Comparison of ENCODE assay signal across 8 cellular contexts in the genomic region with DNA sequence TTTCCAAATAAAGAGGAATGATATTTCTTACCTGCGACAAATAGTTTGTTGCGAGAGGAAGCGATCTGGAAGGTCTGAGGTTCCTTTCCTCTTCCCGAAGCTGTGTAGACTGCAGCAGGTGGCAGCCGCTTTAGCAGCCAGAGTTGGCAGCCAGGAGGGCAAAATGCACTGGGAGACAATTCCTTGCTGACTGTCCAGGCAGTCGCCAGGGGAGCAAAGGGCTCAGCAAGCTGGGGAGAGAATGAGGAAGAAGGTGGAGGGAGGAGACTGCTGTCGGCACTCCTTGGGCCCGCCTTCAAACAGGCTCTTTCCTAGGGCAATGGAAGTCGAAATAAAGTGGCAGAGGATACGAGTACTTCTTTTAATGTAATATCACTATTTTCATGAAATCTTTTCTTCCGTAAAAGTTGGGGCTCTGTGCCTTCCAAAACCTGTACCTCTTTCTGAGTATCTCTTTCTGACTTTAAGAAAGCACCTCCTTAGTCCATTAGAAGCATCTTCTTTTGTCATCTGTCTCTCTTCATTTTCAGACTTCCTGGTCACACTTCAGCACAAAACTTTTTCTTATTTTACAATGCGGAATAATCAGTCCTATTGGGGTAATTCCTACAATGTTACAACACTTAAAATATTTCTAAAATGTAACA. TPM values are rescaled to one million over a fixed set of nuclear protein-coding genes. Genes with fewer than 3 reads are reported as not detected.
DNase-seq lines count a peak whose midpoint lies in the region; ATAC-seq, FAIRE-seq and TF ChIP-seq lines count a peak whose summit lies in the region.

Gene IL18 (minus strand): TSS at position 220 of the 647 bp plus-strand sequence. CDS start 9,041 bp downstream, outside the sequence.

- no peak; the same call in 2 of the 3 replicates for ATAC-seq in SK-N-SH treated with all-trans-retinoic acid at 6 μM for 48 hours
- peak; percentile 76 for ATAC-seq in body of pancreas
- no peak for ATAC-seq in HepG2

- intact Hi-C loops in body of pancreas (cut with DNase I) = no loop called here
- intact Hi-C loops in HepG2 (cut with micrococcal nuclease; ENCODE audit: unreplicated experiment) = no loop called here
- intact Hi-C loops in CD4-positive, alpha-beta memory T cell (cut with micrococcal nuclease) = no loop called here

- H3K79me2 ChIP-seq in SK-N-SH (ENCODE audit: insufficient read depth) (no peaks in the 10 kb centered on the region), HepG2 (ENCODE audit: insufficient read depth, low read length) (no peaks in the 10 kb centered on the region)

- CTCF ChIA-PET in SK-N-SH (lab: Yijun Ruan, JAX) = no interaction called here
- CTCF ChIA-PET in HepG2 (lab: Yijun Ruan, JAX; ENCODE audit: low intra/inter-chr PET ratio, low total read pairs) = no interaction called here
- CTCF ChIA-PET in CD4-positive, alpha-beta memory T cell (lab: Charles Lee; ENCODE audit: partially characterized antibody) = no interaction called here

- H3K4me1 ChIP-seq in SK-N-SH (ENCODE audit: control insufficient read depth in 1 of 2, insufficient read depth in 2 of 2, low read depth in 1 of 2, low read length in 1 of 2) (no peaks in the 10 kb centered on the region), body of pancreas (no peaks in the 10 kb centered on the region), HepG2 (ENCODE audit: insufficient read depth, low read length) (peaks cover 50% of the 10 kb centered on the region), tibial nerve (peaks cover 0 to 39% (median 2%) of the 10 kb centered on the region in 4 donors)
- no peaks in the 10 kb centered on the region for H3K4me1 ChIP-seq in CD4-positive, alpha-beta memory T cell (ENCODE audit: insufficient read depth, low read length)

- H3K9me3 ChIP-seq in SK-N-SH (no peaks in the 10 kb centered on the region), body of pancreas (no peaks in the 10 kb centered on the region), HepG2 (ENCODE audit: low read length) (no peaks in the 10 kb centered on the region), tibial nerve (no peaks in the 10 kb centered on the region)
- H3K9me3 ChIP-seq in CD4-positive, alpha-beta memory T cell (ENCODE audit: control insufficient read depth in 1 of 2, low read length in 2 of 2) = no peaks in the 10 kb centered on the region

- H3K27ac Mint-ChIP-seq in CD4-positive, alpha-beta memory T cell = no peak within 1 kb of the TSS

- TF ChIP-seq EP300 in SK-N-SH (IDR thresholded peaks at IDR 0.05; ENCODE audit: borderline replicate concordance in 1 of 2, low read depth in 1 of 2, low read length in 1 of 2) (no peak), HepG2 (IDR thresholded peaks at IDR 0.05; ENCODE audit: low read depth in 2 of 2, low read length in 2 of 2) (no peak), HepG2 (CRISPR knock-in tag; IDR thresholded peaks at IDR 0.05; ENCODE audit: borderline replicate concordance) (no peak), tibial nerve (IDR thresholded peaks at IDR 0.05) (peak in 1 of 2 donors; percentile 63)

- H4K20me1 ChIP-seq in SK-N-SH (ENCODE audit: insufficient read depth) = no peaks in the 10 kb centered on the region
- H4K20me1 ChIP-seq in HepG2 (ENCODE audit: insufficient read depth, low read length) = no peaks in the 10 kb centered on the region

- peaks cover 0 to 1% (median 0%) of the 10 kb centered on the region in 4 donors for H3K4me1 Mint-ChIP-seq in CD4-positive, alpha-beta memory T cell

- WGBS in SK-N-SH (ENCODE audit: low lambda C conversion rate) = 78% methylated on average over 11 of the region's 12 CpGs
- WGBS in body of pancreas, 2 donors = 32 to 64% methylated on average over 12 of the region's 12 CpGs
- 60% methylated on average over 12 of the region's 12 CpGs for WGBS in HepG2 (ENCODE audit: low lambda C conversion rate)
- WGBS in tibial nerve, 2 donors = 53 to 61% methylated on average over 12 of the region's 12 CpGs

- H3K4me2 ChIP-seq in SK-N-SH = no peak within 1 kb of the TSS
- peak within 1 kb of the TSS; percentile 43 for H3K4me2 ChIP-seq in HepG2 (ENCODE audit: low read depth, low read length)

- no peak within 1 kb of the TSS for H3K9ac ChIP-seq in SK-N-SH
- no peak within 1 kb of the TSS for H3K9ac ChIP-seq in HepG2 (ENCODE audit: insufficient read depth, low read depth, low read length)

- no peak for FAIRE-seq in HepG2 (lab: Jason Lieb, UNC)

- peaks cover 3% of the 10 kb centered on the region for H3F3A ChIP-seq in SK-N-SH (replicated peaks; ENCODE audit: insufficient read depth)

- H3K36me3 ChIP-seq in SK-N-SH (replicated peaks in 1 of 2; ENCODE audit: control insufficient read depth in 1 of 2, insufficient read depth in 2 of 2, low read length in 1 of 2) = no peaks in the 10 kb centered on the region
- H3K36me3 ChIP-seq in body of pancreas (replicated peaks in 1 of 2; ENCODE audit: insufficient read depth in 1 of 2, low read depth in 2 of 2) = no peaks in the 10 kb centered on the region
- no peaks in the 10 kb centered on the region for H3K36me3 ChIP-seq in HepG2 (replicated peaks in 1 of 2; ENCODE audit: control insufficient read depth in 1 of 2, insufficient read depth in 2 of 2, low read length in 2 of 2)
- no peaks in the 10 kb centered on the region for H3K36me3 ChIP-seq in tibial nerve
- H3K36me3 ChIP-seq in CD4-positive, alpha-beta memory T cell (ENCODE audit: insufficient read depth, low read length) = no peaks in the 10 kb centered on the region

- peaks cover 0 to 10% of the 10 kb centered on the region in 2 donors for H3K27me3 Mint-ChIP-seq in CD4-positive, alpha-beta memory T cell

- H3K27ac ChIP-seq in SK-N-SH (ENCODE audit: low read depth in 2 of 2, low read length in 1 of 2) (no peak within 1 kb of the TSS), body of pancreas (peak within 1 kb of the TSS in 3 of 4 donors; percentile 23 to 67 (median 36)), HepG2 (ENCODE audit: extremely low read length, insufficient read depth, low read length) (no peak within 1 kb of the TSS), tibial nerve (peak within 1 kb of the TSS in 3 of 4 donors; percentile 40 to 75 (median 42))
- H3K27ac ChIP-seq in CD4-positive, alpha-beta memory T cell (ENCODE audit: low read depth, low read length) = no peak within 1 kb of the TSS

- H3K36me3 Mint-ChIP-seq in CD4-positive, alpha-beta memory T cell = peaks cover 0 to 4% of the 10 kb centered on the region in 2 donors

- H3K9me3 Mint-ChIP-seq in CD4-positive, alpha-beta memory T cell = no peaks in the 10 kb centered on the region

- no peak within 1 kb of the TSS for H3K4me3 Mint-ChIP-seq in CD4-positive, alpha-beta memory T cell

- H3K4me3 ChIP-seq in SK-N-SH (ENCODE audit: low read depth in 2 of 2, low read length in 1 of 2) = no peak within 1 kb of the TSS
- H3K4me3 ChIP-seq in body of pancreas = peak within 1 kb of the TSS in 1 of 2 donors; percentile 18
- H3K4me3 ChIP-seq in HepG2 (replicated peaks in 1 of 3; ENCODE audit: insufficient read depth in 1 of 3, low read depth in 2 of 3, low read length in 3 of 3) = peak within 1 kb of the TSS in 2 of 3 experiments; percentile 15; a peak in 2 of 6 replicates
- peak within 1 kb of the TSS; percentile 13 to 49 (median 20) for H3K4me3 ChIP-seq in tibial nerve
- H3K4me3 ChIP-seq in CD4-positive, alpha-beta memory T cell (ENCODE audit: low read length in 2 of 2) = no peak within 1 kb of the TSS

- TF ChIP-seq CTCF in SK-N-SH (IDR thresholded peaks at IDR 0.05) (no peak), body of pancreas (IDR thresholded peaks at IDR 0.05) (peak in 3 of 7 experiments; percentile 19 to 34 (median 24)), HepG2 (CRISPR knock-in tag; IDR thresholded peaks at IDR 0.05) (no peak), tibial nerve (IDR thresholded peaks at IDR 0.05) (no peak)

- TF ChIP-seq RAD21 in SK-N-SH (IDR thresholded peaks at IDR 0.05; ENCODE audit: low read length) (no peak), HepG2 (CRISPR knock-in tag; IDR thresholded peaks at IDR 0.05) (no peak)

- BruUV-seq in HepG2 (replicated peaks; lab: Mats Ljungman, UMichigan) = no TSS peak

- H3K27me3 ChIP-seq in SK-N-SH (ENCODE audit: insufficient read depth) (no peaks in the 10 kb centered on the region), body of pancreas (no peaks in the 10 kb centered on the region), HepG2 (ENCODE audit: control insufficient read depth in 1 of 2, insufficient read depth in 2 of 2, low read length in 2 of 2) (no peaks in the 10 kb centered on the region), tibial nerve (no peaks in the 10 kb centered on the region)
- H3K27me3 ChIP-seq in CD4-positive, alpha-beta memory T cell (ENCODE audit: insufficient read depth, low read length) = no peaks in the 10 kb centered on the region

- POLR2A ChIA-PET in SK-N-SH (lab: Yijun Ruan, JAX) (no interaction called here), HepG2 (lab: Yijun Ruan, JAX) (no interaction called here)
- POLR2A ChIA-PET in CD4-positive, alpha-beta memory T cell (lab: Charles Lee; ENCODE audit: partially characterized antibody) = no interaction called here

- TF ChIP-seq POLR2A in body of pancreas (IDR thresholded peaks at IDR 0.05) (peak in 2 of 3 donors; percentile 51 to 66), HepG2 (IDR thresholded peaks at IDR 0.05; ENCODE audit: insufficient read depth in 1 of 2, low read depth in 2 of 2, low read length in 2 of 2) (no peak), tibial nerve (IDR thresholded peaks at IDR 0.05) (peak; percentile 22 to 28)

- DNase-seq in SK-N-SH = no peak
- peak; percentile 58 to 84 (median 80) for DNase-seq in body of pancreas
- no peak for DNase-seq in HepG2 (ENCODE audit: low spot score)
- DNase-seq in tibial nerve (ENCODE audit: low spot score in 2 of 2) = peak in 1 of 2 donors; percentile 33
- no peak for DNase-seq in CD4-positive, alpha-beta memory T cell
- DNase-seq in NCI-H1930 (lab: John Stamatoyannopoulos, UW) = no peak
- no peak for DNase-seq in foreskin melanocyte

- H3K9me2 ChIP-seq in SK-N-SH = no peaks in the 10 kb centered on the region

- in situ Hi-C loops in HepG2 (cut with HindIII; ENCODE audit: extremely low pct_ligation_motif_present, low pct_unique_long_range_greater_than_20kb) = no loop called here

- peak within 1 kb of the TSS; percentile 32; the same call in 1 of the 2 replicates for H2AFZ ChIP-seq in SK-N-SH (ENCODE audit: low read depth)
- no peak within 1 kb of the TSS for H2AFZ ChIP-seq in HepG2 (ENCODE audit: low read length)

RNA-seq across cellular contexts. Expression of gene IL18, which starts in this region (rescaled TPM):
- polyA plus RNA-seq in SK-N-SH (2012; rRNA removed) (0.28 TPM in 1 of 2 replicates, not detected in the other), HepG2 (2011; rRNA removed) (2.7 and 3.6 TPM in 2 replicates)
- polyA plus RNA-seq in SK-N-SH (2012; cell fraction: cytosol; rRNA removed) = 0.10 and 0.17 TPM in 2 replicates
- polyA plus RNA-seq in SK-N-SH (2012; cell fraction: nucleus; rRNA removed) = not detected in 2 replicates
- total RNA-seq in body of pancreas (10 to 100 TPM in 1 of 2 donors, 1 to 10 TPM in 1; 3.3 to 22.8 TPM), HepG2 (2016; rRNA removed; fragmentation: Illumina TruSeq; extraction: Trizol) (0.89 and 1.4 TPM in 2 replicates), tibial nerve (10 to 100 TPM; 15.3 to 64.9 (median 33.5) TPM)
- total RNA-seq in HepG2 (2016; cell fraction: cytosol; rRNA removed; fragmentation: Illumina TruSeq; extraction: Trizol; ENCODE audit: low read depth) = 0.30 and 0.44 TPM in 2 replicates
- total RNA-seq in HepG2 (2016; cell fraction: insoluble cytoplasmic fraction; rRNA removed; fragmentation: Illumina TruSeq; extraction: Trizol) = 1.4 TPM in 2 replicates
- total RNA-seq in HepG2 (2016; cell fraction: membrane; rRNA removed; fragmentation: Illumina TruSeq; extraction: Trizol) = 0.72 and 0.74 TPM in 2 replicates
- total RNA-seq in HepG2 (2016; cell fraction: nucleus; rRNA removed; fragmentation: Illumina TruSeq; extraction: Trizol) = 0.66 and 0.75 TPM in 2 replicates
- 1.2 and 1.7 TPM in 2 replicates for polyA plus RNA-seq in HepG2 (2011; cell fraction: cytosol; rRNA removed)
- polyA plus RNA-seq in HepG2 (2011; cell fraction: nucleus; rRNA removed) = 1.4 and 2.7 TPM in 2 replicates
- 0.31 and 0.44 TPM in 2 replicates for polyA plus RNA-seq in HepG2 (2012)
- 0.38 and 0.43 TPM in 2 replicates for polyA plus RNA-seq in HepG2 (2016; cell fraction: cytosol; fragmentation: Illumina TruSeq; extraction: Trizol; ENCODE audit: low read depth)
- 1.1 and 1.3 TPM in 2 replicates for polyA plus RNA-seq in HepG2 (2016; cell fraction: insoluble cytoplasmic fraction; fragmentation: Illumina TruSeq; extraction: Trizol; ENCODE audit: low read depth)
- 0.60 and 1.1 TPM in 2 replicates for polyA plus RNA-seq in HepG2 (2016; cell fraction: membrane; fragmentation: Illumina TruSeq; extraction: Trizol; ENCODE audit: low read depth)
- 1.5 and 2.4 TPM in 2 replicates for polyA plus RNA-seq in HepG2 (2016; cell fraction: nucleus; fragmentation: Illumina TruSeq; extraction: Trizol; ENCODE audit: insufficient read depth, low read depth)
- polyA minus RNA-seq in HepG2 (2011; rRNA and poly(A)+ RNA removed; ENCODE audit: low replicate concordance) = 0.50 and 22.8 TPM in 2 replicates
- 0.97 and 1.5 TPM in 2 replicates for polyA minus RNA-seq in HepG2 (2011; cell fraction: cytosol; rRNA and poly(A)+ RNA removed)
- 4.1 TPM in 2 replicates for polyA minus RNA-seq in HepG2 (2011; cell fraction: nucleus; rRNA and poly(A)+ RNA removed)
- total RNA-seq in CD4-positive, alpha-beta memory T cell = under 1 TPM in 1 of 2 experiments, not detected in 1; 0.42 TPM
- not detected for polyA plus RNA-seq in CD4-positive, alpha-beta memory T cell

Comparison
In these comparisons a context has a peak if more than half of its experiments do, and no peak if none do; other contexts are left out.
1. DNase-seq: peak in body of pancreas (4 of 4); none in SK-N-SH (single experiment), HepG2 (single experiment), CD4-positive, alpha-beta memory T cell (0 of 5), NCI-H1930 (0 of 2) and foreskin melanocyte (single experiment).
2. H3K27ac ChIP-seq: peak in body of pancreas (3 of 4) and tibial nerve (3 of 4); none in SK-N-SH (0 of 2), HepG2 (single experiment) and CD4-positive, alpha-beta memory T cell (single experiment).
3. H3K4me3 ChIP-seq: peak in HepG2 (2 of 3) and tibial nerve (4 of 4); none in SK-N-SH (0 of 2) and CD4-positive, alpha-beta memory T cell (0 of 2).
4. POLR2A ChIP-seq: peak in body of pancreas (2 of 3) and tibial nerve (2 of 2); none in HepG2 (0 of 2).